ENCODE assay signal across 20 cellular contexts in the genomic region with DNA sequence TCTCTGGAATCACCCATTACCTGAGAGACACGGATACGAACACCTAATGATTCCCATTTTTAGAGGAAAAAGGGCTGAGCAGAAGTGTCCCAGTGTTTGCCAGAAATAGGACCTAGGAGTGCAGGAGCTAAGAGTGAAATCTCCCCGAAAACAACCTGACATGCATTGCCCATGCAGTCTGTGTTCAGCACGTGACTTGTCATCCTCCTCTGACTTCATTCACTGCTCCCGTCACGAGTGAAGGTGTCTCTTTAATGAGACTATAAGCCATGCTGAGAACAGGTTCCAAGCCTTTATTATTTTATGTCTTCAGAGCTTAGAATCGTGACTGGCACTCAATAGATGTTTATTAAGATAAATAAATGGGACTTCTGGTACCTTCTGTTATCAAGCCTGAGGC. TPM values are rescaled to one million over a fixed set of nuclear protein-coding genes. Genes with fewer than 3 reads are reported as not detected.
"Had no signal": no experiment of that assay in that cellular context is flagged by ENCODE, and none has a peak within 500 bp of the region (broad histone marks: within the 10 kb centered on the region; RNA-seq: fewer than 3 reads in every experiment).

No MANE protein-coding gene starts in this region.

- H3K4me3 Mint-ChIP-seq: activated CD8-positive, alpha-beta T cell treated with anti-CD3 and anti-CD28 coated beads, Interleukin-2, amount 10 ng/mL, durations not matched to agents 7 days and 5 days; activated naive CD8-positive, alpha-beta T cell treated with anti-CD3 and anti-CD28 coated beads, Interleukin-2, amount 50 U/mL, for 24 hours; dendritic cell treated with granulocyte-macrophage colony-stimulating factor and Interleukin-4, amounts not matched to agents 40 ng/mL and 50 ng/mL, for 4 days; endodermal cell; nephron had no signal

- H3K4me1 ChIP-seq: prostate gland, testis, upper lobe of right lung had no signal

- H3K27me3 Mint-ChIP-seq: activated naive CD8-positive, alpha-beta T cell treated with anti-CD3 and anti-CD28 coated beads, Interleukin-2, amount 50 U/mL, for 24 hours; dendritic cell treated with granulocyte-macrophage colony-stimulating factor and Interleukin-4, amounts not matched to agents 40 ng/mL and 50 ng/mL, for 4 days had no signal

- ATAC-seq: activated CD8-positive, alpha-beta T cell treated with anti-CD3 and anti-CD28 coated beads, Interleukin-2, amount 10 ng/mL, durations not matched to agents 7 days and 5 days; activated naive CD8-positive, alpha-beta T cell treated with anti-CD3 and anti-CD28 coated beads, Interleukin-2, amount 50 U/mL, for 24 hours; left colon; stimulated activated naive CD8-positive, alpha-beta T cell treated with anti-CD3 and anti-CD28 coated beads, Interleukin-15, Interleukin-2, amounts not matched to agents 100 U/mL and 50 U/mL, for 24 hours; upper lobe of right lung had no signal

- H3K36me3 ChIP-seq: prostate gland, upper lobe of right lung had no signal

- H3K4me3 ChIP-seq: prostate gland, testis, upper lobe of right lung had no signal

- H3K27me3 ChIP-seq: testis, upper lobe of right lung had no signal

- DNase-seq: activated CD4-positive, alpha-beta T cell treated with anti-CD3 and anti-CD28 coated beads for 4 hours; activated CD8-positive, alpha-beta memory T cell treated with anti-CD3 and anti-CD28 coated beads, Interleukin-2, amount 50 U/mL, for 48 hours; activated CD8-positive, alpha-beta T cell treated with anti-CD3 and anti-CD28 coated beads, Interleukin-2, amount 10 ng/mL, durations not matched to agents 7 days and 5 days; activated naive CD4-positive, alpha-beta T cell; activated naive CD8-positive, alpha-beta T cell treated with anti-CD3 and anti-CD28 coated beads, Interleukin-2, amount 50 U/mL, for 24 hours; central memory CD4-positive, alpha-beta T cell; endodermal cell; glutamatergic neuron; left colon; mesendoderm; occipital lobe; stimulated activated CD4-positive, alpha-beta T cell treated with anti-CD3 and anti-CD28 coated beads, Interleukin-4, amount 100 ng/mL, for 1 hour; stimulated activated CD8-positive, alpha-beta memory T cell treated with anti-CD3 and anti-CD28 coated beads, Interleukin-4, amount 100 ng/mL, for 48 hours; stimulated activated naive CD8-positive, alpha-beta T cell treated with anti-CD3 and anti-CD28 coated beads, Interleukin-15, Interleukin-2, amounts not matched to agents 100 U/mL and 50 U/mL, for 24 hours; T-helper 1 cell; testis; upper lobe of right lung had no signal

- H3K9me3 ChIP-seq: prostate gland, testis, upper lobe of right lung had no signal

- H3K4me1 Mint-ChIP-seq: activated naive CD8-positive, alpha-beta T cell treated with anti-CD3 and anti-CD28 coated beads, Interleukin-2, amount 50 U/mL, for 24 hours had no signal

- H3K27ac ChIP-seq: prostate gland, testis, upper lobe of right lung had no signal

- H3K27ac Mint-ChIP-seq: activated CD8-positive, alpha-beta T cell treated with anti-CD3 and anti-CD28 coated beads, Interleukin-2, amount 10 ng/mL, durations not matched to agents 7 days and 5 days; activated naive CD8-positive, alpha-beta T cell treated with anti-CD3 and anti-CD28 coated beads, Interleukin-2, amount 50 U/mL, for 24 hours; dendritic cell treated with granulocyte-macrophage colony-stimulating factor and Interleukin-4, amounts not matched to agents 40 ng/mL and 50 ng/mL, for 4 days; endodermal cell; nephron had no signal

- H3K9me3 Mint-ChIP-seq: activated naive CD8-positive, alpha-beta T cell treated with anti-CD3 and anti-CD28 coated beads, Interleukin-2, amount 50 U/mL, for 24 hours; endodermal cell; nephron had no signal

RNA-seq across cellular contexts. Expression of a gene that starts 3.8 kb away (rescaled TPM):
- total RNA-seq: activated CD8-positive, alpha-beta T cell treated with anti-CD3 and anti-CD28 coated beads, Interleukin-2, amount 10 ng/mL, durations not matched to agents 7 days and 5 days; endodermal cell had no signal
